ENCODE assay signal across 8 cellular contexts in the genomic region with DNA sequence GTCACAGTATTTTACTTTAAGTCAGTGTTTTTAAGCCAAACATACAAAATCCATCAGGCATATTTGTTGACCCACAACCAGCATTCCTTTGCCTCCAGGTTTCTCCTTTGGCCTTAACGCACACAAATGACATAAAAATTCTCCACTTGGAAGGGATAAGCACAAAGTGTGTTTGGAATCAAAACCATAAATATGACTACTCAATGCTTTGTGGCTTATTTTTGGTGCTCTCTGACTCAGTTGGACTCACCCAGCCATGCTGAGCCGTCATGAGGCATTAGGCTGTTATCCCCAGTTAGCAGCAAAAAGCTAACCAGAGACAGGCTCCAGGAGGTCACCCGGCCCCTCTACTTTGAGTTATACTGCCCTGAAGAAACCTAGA. TPM values are rescaled to one million over a fixed set of nuclear protein-coding genes. Genes with fewer than 3 reads are reported as not detected.
A peak's percentile ranks its signal among the peaks of the same experiment; 100 is the strongest.
DNase-seq lines count a peak whose midpoint lies in the region; ATAC-seq, FAIRE-seq and TF ChIP-seq lines count a peak whose summit lies in the region.

No MANE protein-coding gene starts in this region.

- H3K36me3 ChIP-seq in GM12878 (ENCODE audit: control insufficient read depth in 2 of 2, insufficient read depth in 2 of 2, low read length in 1 of 2) (no peaks in the 10 kb centered on the region), mesenchymal stem cell (ENCODE audit: control insufficient read depth in 1 of 2, insufficient read depth in 2 of 2, low read depth in 1 of 2, low read length in 2 of 2) (no peaks in the 10 kb centered on the region)

- H3K4me2 ChIP-seq in GM12878 (ENCODE audit: control insufficient read depth, insufficient read depth) (peak overlapping the region; percentile 99), mesenchymal stem cell (ENCODE audit: low read length, poor library complexity, severe bottlenecking) (peak overlapping the region; percentile 73)

- in situ Hi-C loops in GM12878 (cut with MboI): no loop called here

- FAIRE-seq in GM12878 (lab: Jason Lieb, UNC): no peak

- H3K14ac ChIP-seq in mesenchymal stem cell (ENCODE audit: low read length in 2 of 2): no peak overlapping the region

- peak overlapping the region in 1 of 2 experiments; percentile 35 for H3K18ac ChIP-seq in mesenchymal stem cell (ENCODE audit: low read depth in 1 of 2, low read length in 2 of 2)

- H3K4ac ChIP-seq in mesenchymal stem cell (ENCODE audit: low read depth in 1 of 2, low read length in 2 of 2): peak overlapping the region in 1 of 2 experiments; percentile 18

- POLR2A ChIA-PET in GM12878 (lab: Charles Lee): interaction anchor here (0.5 to 1.7 kb wide), 2 partner anchors 49 to 120 kb away, joined by 3 to 5 read pairs; no protein-coding TSS in a partner anchor

- TF ChIP-seq EP300 in GM12878 (IDR thresholded peaks at IDR 0.05; ENCODE audit: borderline replicate concordance in 1 of 2, control insufficient read depth in 1 of 2, low read depth in 2 of 2, low read length in 2 of 2): no peak

- DNase-seq in stimulated activated CD4-positive, alpha-beta T cell treated with anti-CD3 and anti-CD28 coated beads, Interleukin-4, amount 100 ng/mL, for 24 hours: peak; percentile 28
- no peak for DNase-seq in stimulated activated CD4-positive, alpha-beta T cell treated with anti-CD3 and anti-CD28 coated beads, Interleukin-4, amount 100 ng/mL, for 1 hour
- DNase-seq in GM12878 (ENCODE audit: low read depth, low spot score): no peak
- no peak for DNase-seq in mesenchymal stem cell
- DNase-seq in GM19238 (ENCODE audit: insufficient read length, low spot score): no peak
- no peak for DNase-seq in NCI-H2171 (lab: John Stamatoyannopoulos, UW)
- DNase-seq in NCI-H2081 (lab: John Stamatoyannopoulos, UW): no peak
- DNase-seq in activated gamma-delta T cell treated with Interleukin-2 at 50 U/mL for 16 hours: no peak

- ATAC-seq in GM12878: no peak

- WGBS in GM12878 (ENCODE audit: insufficient coverage, insufficient replicate concordance, low lambda C conversion rate, missing lambda C conversion rate): 60% methylated on average over 3 of the region's 3 CpGs
- WGBS in mesenchymal stem cell: 81% methylated on average over 3 of the region's 3 CpGs

- no peak overlapping the region for H2BK5ac ChIP-seq in mesenchymal stem cell (ENCODE audit: low read depth, low read length, poor library complexity, severe bottlenecking)

- no peaks in the 10 kb centered on the region for H3K27me3 ChIP-seq in GM12878 (replicated peaks in 1 of 2; ENCODE audit: control insufficient read depth in 2 of 2, insufficient read depth in 2 of 2, low read length in 1 of 2)
- H3K27me3 ChIP-seq in mesenchymal stem cell (ENCODE audit: control insufficient read depth in 1 of 2, insufficient read depth in 1 of 2, low read length in 2 of 2): no peaks in the 10 kb centered on the region

- H3K79me1 ChIP-seq in mesenchymal stem cell (replicated peaks; ENCODE audit: low read length, poor library complexity, severe bottlenecking): peaks cover 13% of the 10 kb centered on the region

- no peak overlapping the region for H2BK120ac ChIP-seq in mesenchymal stem cell (ENCODE audit: low read depth, low read length)

- H2BK15ac ChIP-seq in mesenchymal stem cell (ENCODE audit: low read depth, poor library complexity, severe bottlenecking): no peak overlapping the region

- intact Hi-C loops in GM12878 (cut with micrococcal nuclease; ENCODE audit: unreplicated experiment): no loop called here

- SMC1A ChIA-PET in GM12878 (lab: Charles Lee; ENCODE audit: uncharacterized antibody, unreplicated experiment): interaction anchor here (0.6 to 1.0 kb wide), 2 partner anchors 49 to 91 kb away, joined by 3 read pairs; no protein-coding TSS in a partner anchor

- peak overlapping the region; percentile 98 for H2AFZ ChIP-seq in GM12878 (ENCODE audit: control insufficient read depth, low read depth, low read length)
- no peak overlapping the region for H2AFZ ChIP-seq in mesenchymal stem cell (ENCODE audit: low read depth, low read length)

- H4K20me1 ChIP-seq in GM12878 (ENCODE audit: control insufficient read depth, insufficient read depth): no peaks in the 10 kb centered on the region

- H2AK5ac ChIP-seq in mesenchymal stem cell (ENCODE audit: low read length, severe bottlenecking): no peak overlapping the region

- TF ChIP-seq CTCF in GM12878 (IDR thresholded peaks at IDR 0.05 in 2 of 3, conservative IDR thresholded peaks at IDR 0.05 in 1 of 3; ENCODE audit: control insufficient read depth in 2 of 3, extremely low read depth in 1 of 3, insufficient read depth in 1 of 3, low read depth in 3 of 3, low read length in 3 of 3): no peak

- H3K9me3 ChIP-seq in GM12878 (replicated peaks; ENCODE audit: control insufficient read depth, insufficient read depth, low read length) (no peaks in the 10 kb centered on the region), mesenchymal stem cell (ENCODE audit: control insufficient read depth, low read length) (no peaks in the 10 kb centered on the region)

- H3K4me3 ChIP-seq in GM12878 (peak overlapping the region; percentile 90), mesenchymal stem cell (ENCODE audit: insufficient read depth in 1 of 2, low read depth in 1 of 2, low read length in 2 of 2) (peak overlapping the region; percentile 73 to 93)

- peak overlapping the region; percentile 90; the same call in 1 of the 2 replicates for H3K27ac ChIP-seq in GM12878 (ENCODE audit: control insufficient read depth, insufficient read depth)
- peak overlapping the region; percentile 46 for H3K27ac ChIP-seq in mesenchymal stem cell (ENCODE audit: low read length, poor library complexity, severe bottlenecking)

- H3K23ac ChIP-seq in mesenchymal stem cell (ENCODE audit: low read length in 2 of 2): no peak overlapping the region

- no peak overlapping the region for H2BK12ac ChIP-seq in mesenchymal stem cell (ENCODE audit: low read length in 2 of 2)

- peaks cover 16% of the 10 kb centered on the region for H3K79me2 ChIP-seq in GM12878 (ENCODE audit: control insufficient read depth, insufficient read depth, low read length)

- TF ChIP-seq RAD21 in GM12878 (IDR thresholded peaks at IDR 0.05; ENCODE audit: insufficient read depth, low read depth, low read length): no peak

- no peak overlapping the region for H4K8ac ChIP-seq in mesenchymal stem cell (ENCODE audit: low read length)

- CTCF ChIA-PET in GM12878 (lab: Yijun Ruan, JAX): interaction anchor here (0.6 to 1.9 kb wide), 4 partner anchors 13 to 147 kb away, joined by 3 to 4 read pairs (median 4); partner anchors contain the start of gene TNFAIP8L2

- peaks cover 7% of the 10 kb centered on the region for H3K4me1 ChIP-seq in GM12878 (ENCODE audit: control insufficient read depth, insufficient read depth, low read length)
- H3K4me1 ChIP-seq in mesenchymal stem cell (ENCODE audit: control insufficient read depth, insufficient read depth, low read depth, low read length): peaks cover 19% of the 10 kb centered on the region

- peak overlapping the region; percentile 89 for H3K9ac ChIP-seq in GM12878 (ENCODE audit: control insufficient read depth, insufficient read depth, low read length)
- peak overlapping the region; percentile 97 for H3K9ac ChIP-seq in mesenchymal stem cell (ENCODE audit: low read length)

- TF ChIP-seq POLR2A in GM12878 (IDR thresholded peaks at IDR 0.05; ENCODE audit: low read depth, low read length): no peak

- no peak overlapping the region for H4K91ac ChIP-seq in mesenchymal stem cell (ENCODE audit: low read length)

- no TSS peak for BruUV-seq in GM12878 (replicated peaks; lab: Mats Ljungman, UMichigan)

- RAD21 ChIA-PET in GM12878 (lab: Charles Lee; ENCODE audit: unreplicated experiment): interaction anchor here (0.9 kb wide), 1 partner anchor 91 kb away, joined by 3 read pairs; no protein-coding TSS in a partner anchor

RNA-seq across cellular contexts. Expression of gene PRUNE1, which starts 0.9 kb away (rescaled TPM):
- total RNA-seq in GM12878 (2013; cell fraction: nucleolus; rRNA removed): 7.7 and 10.4 TPM in 2 replicates
- total RNA-seq in GM12878 (2014; rRNA removed) (9.5 and 9.9 TPM in 2 replicates), GM12878 (2014; rRNA removed; fragmentation: Illumina TruSeq; extraction: Trizol) (8.8 and 9.7 TPM in 2 replicates), GM12878 (2021) (10.9 and 11.8 TPM in 2 replicates)
- polyA plus RNA-seq in GM12878 (2011; ENCODE audit: low read depth): 9.2 TPM
- polyA plus RNA-seq in GM12878 (2011; rRNA removed) (20.2 and 24.5 TPM in 2 replicates), GM12878 (2014; fragmentation: Illumina TruSeq; extraction: Trizol) (15.5 and 16.3 TPM in 2 replicates), GM12878 (2014; fragmentation: Nextera tagmentation; extraction: Ambion mirVana) (1 to 10 TPM; 4.7 to 7.6 TPM), GM12878 (2014; rRNA removed) (10.2 and 14.9 TPM in 2 replicates), GM12878 (2016; fragmentation: Nextera tagmentation; extraction: Ambion mirVana) (10 to 100 TPM; 14.0 to 14.2 TPM)
- 20.9 and 23.2 TPM in 2 replicates for polyA plus RNA-seq in GM12878 (2011; cell fraction: cytosol; rRNA removed)
- polyA plus RNA-seq in GM12878 (2011; cell fraction: nucleus; rRNA removed): 11.9 and 13.5 TPM in 2 replicates
- 8.5 and 11.6 TPM in 2 replicates for polyA plus RNA-seq in GM12878 (2012)
- polyA minus RNA-seq in GM12878 (2011; rRNA and poly(A)+ RNA removed): 22.4 and 23.7 TPM in 2 replicates
- 5.3 and 7.6 TPM in 2 replicates for polyA minus RNA-seq in GM12878 (2011; cell fraction: cytosol; rRNA and poly(A)+ RNA removed)
- 3.4 and 5.8 TPM in 2 replicates for polyA minus RNA-seq in GM12878 (2011; cell fraction: nucleus; rRNA and poly(A)+ RNA removed)
- polyA plus RNA-seq in mesenchymal stem cell (2013, experiment 1 of 2): 10.7 TPM
- 9.8 TPM for polyA plus RNA-seq in mesenchymal stem cell (2013, experiment 2 of 2)

RNA-seq across cellular contexts. Expression of gene MINDY1, which starts 2.5 kb away (rescaled TPM):
- total RNA-seq in GM12878 (2013; cell fraction: nucleolus; rRNA removed): 12.8 and 13.3 TPM in 2 replicates
- total RNA-seq in GM12878 (2014; rRNA removed) (7.5 and 8.8 TPM in 2 replicates), GM12878 (2014; rRNA removed; fragmentation: Illumina TruSeq; extraction: Trizol) (4.4 and 4.9 TPM in 2 replicates), GM12878 (2021) (7.1 and 7.5 TPM in 2 replicates)
- polyA plus RNA-seq in GM12878 (2011; ENCODE audit: low read depth): 3.5 TPM
- polyA plus RNA-seq in GM12878 (2011; rRNA removed) (0.89 and 1.9 TPM in 2 replicates), GM12878 (2014; fragmentation: Illumina TruSeq; extraction: Trizol) (6.1 and 6.5 TPM in 2 replicates), GM12878 (2014; fragmentation: Nextera tagmentation; extraction: Ambion mirVana) (under 1 TPM; 0.48 to 0.49 TPM), GM12878 (2014; rRNA removed) (6.4 and 7.7 TPM in 2 replicates), GM12878 (2016; fragmentation: Nextera tagmentation; extraction: Ambion mirVana) (1 to 10 TPM; 3.4 to 5.1 TPM)
- polyA plus RNA-seq in GM12878 (2011; cell fraction: cytosol; rRNA removed): 2.3 and 2.5 TPM in 2 replicates
- polyA plus RNA-seq in GM12878 (2011; cell fraction: nucleus; rRNA removed): 3.0 and 3.6 TPM in 2 replicates
- 5.9 and 6.1 TPM in 2 replicates for polyA plus RNA-seq in GM12878 (2012)
- 2.1 and 4.1 TPM in 2 replicates for polyA minus RNA-seq in GM12878 (2011; rRNA and poly(A)+ RNA removed)
- 1.5 and 1.6 TPM in 2 replicates for polyA minus RNA-seq in GM12878 (2011; cell fraction: cytosol; rRNA and poly(A)+ RNA removed)
- 1.9 and 2.3 TPM in 2 replicates for polyA minus RNA-seq in GM12878 (2011; cell fraction: nucleus; rRNA and poly(A)+ RNA removed)
- polyA plus RNA-seq in mesenchymal stem cell (2013, experiment 1 of 2): 9.3 TPM
- 8.1 TPM for polyA plus RNA-seq in mesenchymal stem cell (2013, experiment 2 of 2)

RNA-seq across cellular contexts. Expression of gene ANXA9, which starts 27.1 kb away (rescaled TPM):
- 0.75 TPM in 1 of 2 replicates, not detected in the other for total RNA-seq in GM12878 (2013; cell fraction: nucleolus; rRNA removed)
- total RNA-seq in GM12878 (2014; rRNA removed) (not detected in 2 replicates), GM12878 (2014; rRNA removed; fragmentation: Illumina TruSeq; extraction: Trizol) (0.09 TPM in 1 of 2 replicates, not detected in the other), GM12878 (2021) (not detected in 2 replicates)
- 0.18 TPM for polyA plus RNA-seq in GM12878 (2011; ENCODE audit: low read depth)
- polyA plus RNA-seq in GM12878 (2011; rRNA removed) (0.37 and 0.43 TPM in 2 replicates), GM12878 (2014; fragmentation: Illumina TruSeq; extraction: Trizol) (0.04 TPM in 1 of 2 replicates, not detected in the other), GM12878 (2014; fragmentation: Nextera tagmentation; extraction: Ambion mirVana) (under 1 TPM in 1 of 2 experiments, not detected in 1; 0.11 TPM), GM12878 (2014; rRNA removed) (0.08 TPM in 1 of 2 replicates, not detected in the other), GM12878 (2016; fragmentation: Nextera tagmentation; extraction: Ambion mirVana) (under 1 TPM; 0.25 to 0.28 TPM)
- polyA plus RNA-seq in GM12878 (2011; cell fraction: cytosol; rRNA removed): 0.38 and 0.57 TPM in 2 replicates
- 0.31 and 0.39 TPM in 2 replicates for polyA plus RNA-seq in GM12878 (2011; cell fraction: nucleus; rRNA removed)
- 0.41 and 0.49 TPM in 2 replicates for polyA plus RNA-seq in GM12878 (2012)
- 0.15 and 0.46 TPM in 2 replicates for polyA minus RNA-seq in GM12878 (2011; rRNA and poly(A)+ RNA removed)
- polyA minus RNA-seq in GM12878 (2011; cell fraction: cytosol; rRNA and poly(A)+ RNA removed): not detected in 2 replicates
- 0.24 TPM in 1 of 2 replicates, not detected in the other for polyA minus RNA-seq in GM12878 (2011; cell fraction: nucleus; rRNA and poly(A)+ RNA removed)
- polyA plus RNA-seq in mesenchymal stem cell (2013, experiment 1 of 2): 0.23 TPM
- 0.16 TPM for polyA plus RNA-seq in mesenchymal stem cell (2013, experiment 2 of 2)

RNA-seq across cellular contexts. Expression of gene BNIPL, which starts 27.2 kb away (rescaled TPM):
- 1.3 and 2.5 TPM in 2 replicates for total RNA-seq in GM12878 (2013; cell fraction: nucleolus; rRNA removed)
- 0.17 and 0.27 TPM in 2 replicates for total RNA-seq in GM12878 (2014; rRNA removed)
- total RNA-seq in GM12878 (2014; rRNA removed; fragmentation: Illumina TruSeq; extraction: Trizol): 0.18 TPM in 2 replicates
- 0.11 and 0.33 TPM in 2 replicates for total RNA-seq in GM12878 (2021)
- polyA plus RNA-seq in GM12878 (2011; ENCODE audit: low read depth): not detected
- polyA plus RNA-seq in GM12878 (2011; rRNA removed): 0.49 and 0.99 TPM in 2 replicates
- polyA plus RNA-seq in GM12878 (2011; cell fraction: cytosol; rRNA removed): 0.48 and 1.2 TPM in 2 replicates
- 1.3 and 2.5 TPM in 2 replicates for polyA plus RNA-seq in GM12878 (2011; cell fraction: nucleus; rRNA removed)
- 0.20 and 0.48 TPM in 2 replicates for polyA plus RNA-seq in GM12878 (2012)
- polyA plus RNA-seq in GM12878 (2014; fragmentation: Illumina TruSeq; extraction: Trizol): 0.12 TPM in 1 of 2 replicates, not detected in the other
- under 1 TPM; 0.05 TPM for polyA plus RNA-seq in GM12878 (2014; fragmentation: Nextera tagmentation; extraction: Ambion mirVana)
- polyA plus RNA-seq in GM12878 (2014; rRNA removed): 1.0 and 1.1 TPM in 2 replicates
- polyA plus RNA-seq in GM12878 (2016; fragmentation: Nextera tagmentation; extraction: Ambion mirVana): under 1 TPM; 0.09 to 0.16 TPM
- 0.37 and 0.77 TPM in 2 replicates for polyA minus RNA-seq in GM12878 (2011; rRNA and poly(A)+ RNA removed)
- 0.42 TPM in 1 of 2 replicates, not detected in the other for polyA minus RNA-seq in GM12878 (2011; cell fraction: cytosol; rRNA and poly(A)+ RNA removed)
- polyA minus RNA-seq in GM12878 (2011; cell fraction: nucleus; rRNA and poly(A)+ RNA removed): 0.36 and 1.1 TPM in 2 replicates
- 0.12 TPM for polyA plus RNA-seq in mesenchymal stem cell (2013, experiment 1 of 2)
- 0.12 TPM for polyA plus RNA-seq in mesenchymal stem cell (2013, experiment 2 of 2)

RNA-seq across cellular contexts. Expression of gene CERS2, which starts 34.6 kb away (rescaled TPM):
- total RNA-seq in GM12878 (2013; cell fraction: nucleolus; rRNA removed): 27.0 and 31.5 TPM in 2 replicates
- total RNA-seq in GM12878 (2014; rRNA removed) (55.8 and 57.0 TPM in 2 replicates), GM12878 (2014; rRNA removed; fragmentation: Illumina TruSeq; extraction: Trizol) (38.2 and 39.9 TPM in 2 replicates), GM12878 (2021) (76.7 and 79.2 TPM in 2 replicates)
- polyA plus RNA-seq in GM12878 (2011; ENCODE audit: low read depth): 45.4 TPM
- polyA plus RNA-seq in GM12878 (2011; rRNA removed) (29.5 and 41.5 TPM in 2 replicates), GM12878 (2014; fragmentation: Illumina TruSeq; extraction: Trizol) (78.8 and 87.9 TPM in 2 replicates), GM12878 (2014; fragmentation: Nextera tagmentation; extraction: Ambion mirVana) (10 to 100 TPM in 1 of 2 experiments, 1 to 10 TPM in 1; 9.2 to 12.7 TPM), GM12878 (2014; rRNA removed) (50.5 and 52.3 TPM in 2 replicates), GM12878 (2016; fragmentation: Nextera tagmentation; extraction: Ambion mirVana) (10 to 100 TPM; 49.3 to 61.5 TPM)
- polyA plus RNA-seq in GM12878 (2011; cell fraction: cytosol; rRNA removed): 40.6 and 44.7 TPM in 2 replicates
- 57.8 and 60.8 TPM in 2 replicates for polyA plus RNA-seq in GM12878 (2011; cell fraction: nucleus; rRNA removed)
- polyA plus RNA-seq in GM12878 (2012): 34.6 and 47.7 TPM in 2 replicates
- 57.5 and 61.2 TPM in 2 replicates for polyA minus RNA-seq in GM12878 (2011; rRNA and poly(A)+ RNA removed)
- polyA minus RNA-seq in GM12878 (2011; cell fraction: cytosol; rRNA and poly(A)+ RNA removed): 19.9 and 23.3 TPM in 2 replicates
- 14.9 and 25.9 TPM in 2 replicates for polyA minus RNA-seq in GM12878 (2011; cell fraction: nucleus; rRNA and poly(A)+ RNA removed)
- polyA plus RNA-seq in mesenchymal stem cell (2013, experiment 1 of 2): 216 TPM
- polyA plus RNA-seq in mesenchymal stem cell (2013, experiment 2 of 2): 216 TPM
